In genomic region chr16:82456683-82457082, GRCh38 we compare ENCODE assay signal across 7 cellular contexts.
DNase-seq lines count a peak whose midpoint lies in the region; ATAC-seq and TF ChIP-seq lines count a peak whose summit lies in the region.

No MANE protein-coding gene starts in this region.

- H3K27me3 ChIP-seq in left lung: no peaks in the 10 kb centered on the region

- H3K4me1 Mint-ChIP-seq in stimulated activated memory B cell treated with anti-CD40 and anti-IgM and Interleukin-4, amounts not matched to agents 10 μg/mL and 1 μg/mL and 100 μg/mL, for 72 hours: peaks cover 12% of the 10 kb centered on the region

- H3K36me3 ChIP-seq in left lung: no peaks in the 10 kb centered on the region

- peaks cover 33% of the 10 kb centered on the region for H3K27me3 Mint-ChIP-seq in stimulated activated memory B cell treated with anti-CD40 and anti-IgM and Interleukin-4, amounts not matched to agents 10 μg/mL and 1 μg/mL and 100 μg/mL, for 72 hours

- peak; percentile 90 for ATAC-seq in GM21367 (IDR thresholded peaks at IDR 0.05; ENCODE audit: unreplicated experiment)
- ATAC-seq in left lung: peak; percentile 99
- ATAC-seq in stimulated activated memory B cell treated with anti-CD40 and anti-IgM and Interleukin-4, amounts not matched to agents 10 μg/mL and 1 μg/mL and 100 μg/mL, for 72 hours: peak; percentile 65

- H3K4me1 ChIP-seq in left lung: no peaks in the 10 kb centered on the region

- no peaks in the 10 kb centered on the region for H3K36me3 Mint-ChIP-seq in stimulated activated memory B cell treated with anti-CD40 and anti-IgM and Interleukin-4, amounts not matched to agents 10 μg/mL and 1 μg/mL and 100 μg/mL, for 72 hours

- H3K27ac Mint-ChIP-seq in stimulated activated memory B cell treated with anti-CD40 and anti-IgM and Interleukin-4, amounts not matched to agents 10 μg/mL and 1 μg/mL and 100 μg/mL, for 72 hours: no peak overlapping the region

- no peak overlapping the region for H3K27ac ChIP-seq in caudate nucleus (ENCODE audit: low read depth, low read length)
- no peak overlapping the region for H3K27ac ChIP-seq in left lung

- no peak overlapping the region for H3K4me3 Mint-ChIP-seq in stimulated activated memory B cell treated with anti-CD40 and anti-IgM and Interleukin-4, amounts not matched to agents 10 μg/mL and 1 μg/mL and 100 μg/mL, for 72 hours

- peak; percentile 52 to 73 for TF ChIP-seq CTCF in left lung (IDR thresholded peaks at IDR 0.05)

- H3K9me3 Mint-ChIP-seq in stimulated activated memory B cell treated with anti-CD40 and anti-IgM and Interleukin-4, amounts not matched to agents 10 μg/mL and 1 μg/mL and 100 μg/mL, for 72 hours: no peaks in the 10 kb centered on the region

- H3K9me3 ChIP-seq in left lung: no peaks in the 10 kb centered on the region

- H3K4me3 ChIP-seq in left lung: no peak overlapping the region

- DNase-seq in ELF-1 (ENCODE audit: low read depth, low spot score) (peak; percentile 75), HuH-7.5 (ENCODE audit: low spot score) (peak; percentile 59), SHP77 (lab: John Stamatoyannopoulos, UW) (peak; percentile 38 to 59), caudate nucleus (lab: John Stamatoyannopoulos, UW) (peak in 46 of 61 donors; percentile 0 to 52 (median 13)), left lung (peak in 1 of 2 donors; percentile 42)

- intact Hi-C loops in left lung (cut with DNase I): no loop called here
